ENCODE assay signal across 23 cellular contexts in the genomic region with DNA sequence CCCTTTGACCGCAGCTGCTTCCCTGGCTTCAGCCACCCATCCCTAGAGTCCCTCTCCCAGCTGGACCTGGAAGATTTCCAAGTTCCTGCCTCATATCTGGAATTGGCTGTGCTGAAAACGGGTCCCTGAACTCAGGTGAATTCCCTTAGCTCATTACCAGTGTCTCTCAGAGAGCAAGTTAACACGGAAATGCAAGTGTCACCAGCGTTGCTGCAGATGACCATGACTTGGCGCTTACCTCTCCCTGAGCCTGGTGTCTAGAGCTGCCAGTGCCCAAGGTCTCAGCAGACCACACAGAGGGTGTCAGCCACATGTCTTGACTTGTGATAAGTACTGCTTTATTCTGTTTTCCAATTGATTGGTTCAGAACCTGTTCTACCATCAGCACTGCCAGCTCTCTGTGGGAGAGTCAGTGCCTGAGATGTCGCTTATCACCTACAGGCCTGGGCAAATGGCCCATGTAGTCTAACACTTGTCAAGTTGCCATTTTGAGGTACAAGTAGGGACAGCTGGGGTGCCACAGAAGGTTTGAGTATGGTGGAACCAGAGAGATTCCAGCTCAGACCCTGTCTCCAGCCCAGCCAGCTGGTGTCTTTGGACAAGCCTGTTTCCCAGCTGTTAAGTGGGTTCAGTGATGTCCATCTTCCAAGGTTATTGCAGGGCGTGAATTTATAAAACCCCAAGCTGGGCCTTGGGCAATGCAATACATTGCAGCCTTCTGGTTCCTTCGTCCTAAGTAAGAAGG. TPM values are rescaled to one million over a fixed set of nuclear protein-coding genes. Genes with fewer than 3 reads are reported as not detected.
DNase-seq lines count a peak whose midpoint lies in the region; ATAC-seq and TF ChIP-seq lines count a peak whose summit lies in the region.
"Had no signal": no experiment of that assay in that cellular context is flagged by ENCODE, and none has a peak within 500 bp of the region (broad histone marks: within the 10 kb centered on the region; RNA-seq: fewer than 3 reads in every experiment).

No MANE protein-coding gene starts in this region.

- H3K9me2 ChIP-seq in SK-N-SH, result no peaks in the 10 kb centered on the region

- peaks cover 1% of the 10 kb centered on the region for H3K27me3 Mint-ChIP-seq in HFFc6 (ENCODE audit: insufficient read depth)
- H3K27me3 Mint-ChIP-seq: activated B cell treated with CpG ODN at 0.5 μM for 24 hours, brain, T-helper 17 cell had no signal

- peaks cover 32% of the 10 kb centered on the region for H3K4me1 Mint-ChIP-seq in HFFc6 (ENCODE audit: low read depth)
- H3K4me1 Mint-ChIP-seq: activated B cell treated with CpG ODN at 0.5 μM for 24 hours; activated naive CD8-positive, alpha-beta T cell treated with anti-CD3 and anti-CD28 coated beads for 36 hours; T-helper 17 cell had no signal

- H3K36me3 ChIP-seq in mucosa of descending colon (ENCODE audit: low read depth) (no peaks in the 10 kb centered on the region), SK-N-SH (replicated peaks in 1 of 2; ENCODE audit: control insufficient read depth in 1 of 2, insufficient read depth in 2 of 2, low read length in 1 of 2) (no peaks in the 10 kb centered on the region)
- H3K36me3 ChIP-seq: left lung, uterus had no signal

- no peaks in the 10 kb centered on the region for H3K79me2 ChIP-seq in SK-N-SH (ENCODE audit: insufficient read depth)

- H3K4me1 ChIP-seq in mucosa of descending colon (ENCODE audit: low read depth) (no peaks in the 10 kb centered on the region), SK-N-SH (ENCODE audit: control insufficient read depth in 1 of 2, insufficient read depth in 2 of 2, low read depth in 1 of 2, low read length in 1 of 2) (no peaks in the 10 kb centered on the region; a peak in 1 of 4 replicates)
- H3K4me1 ChIP-seq: left lung, uterus had no signal

- H3K4me3 Mint-ChIP-seq in HFFc6, result no peak overlapping the region
- H3K4me3 Mint-ChIP-seq: activated B cell treated with CpG ODN at 0.5 μM for 24 hours; activated CD8-positive, alpha-beta T cell treated with anti-CD3 and anti-CD28 coated beads, Interleukin-2, amount 10 ng/mL, durations not matched to agents 7 days and 5 days; activated naive CD8-positive, alpha-beta T cell treated with anti-CD3 and anti-CD28 coated beads for 36 hours; brain; T-helper 17 cell had no signal

- H3F3A ChIP-seq in SK-N-SH (replicated peaks; ENCODE audit: insufficient read depth), result peaks cover 7% of the 10 kb centered on the region

- H2AFZ ChIP-seq in SK-N-SH (ENCODE audit: low read depth), result no peak overlapping the region

- H3K9me3 ChIP-seq in mucosa of descending colon (no peaks in the 10 kb centered on the region), SK-N-SH (no peaks in the 10 kb centered on the region)
- H3K9me3 ChIP-seq: left lung, uterus had no signal

- H4K20me1 ChIP-seq in SK-N-SH (ENCODE audit: insufficient read depth), result no peaks in the 10 kb centered on the region

- no peaks in the 10 kb centered on the region; the same call in 1 of the 2 replicates for H3K9me3 Mint-ChIP-seq in HFFc6
- H3K9me3 Mint-ChIP-seq: activated B cell treated with CpG ODN at 0.5 μM for 24 hours had no signal

- H3K4me2 ChIP-seq in SK-N-SH, result no peak overlapping the region

- ATAC-seq in mucosa of descending colon (peak; percentile 58), GM21381 (IDR thresholded peaks at IDR 0.05; ENCODE audit: unreplicated experiment) (no peak)
- ATAC-seq: activated CD8-positive, alpha-beta T cell treated with anti-CD3 and anti-CD28 coated beads, Interleukin-2, amount 10 ng/mL, durations not matched to agents 7 days and 5 days; left lung; T-helper 17 cell had no signal

- TF ChIP-seq CTCF in VCaP (conservative IDR thresholded peaks at IDR 0.05) (no peak), mucosa of descending colon (IDR thresholded peaks at IDR 0.05) (no peak), HFFc6 (IDR thresholded peaks at IDR 0.05) (no peak), SK-N-SH (IDR thresholded peaks at IDR 0.05) (no peak)

- no peak for TF ChIP-seq EP300 in SK-N-SH (IDR thresholded peaks at IDR 0.05; ENCODE audit: borderline replicate concordance in 1 of 2, low read depth in 1 of 2, low read length in 1 of 2)

- no peak overlapping the region for H3K9ac ChIP-seq in SK-N-SH

- intact Hi-C loops in mucosa of descending colon (cut with DNase I, micrococcal nuclease), result no loop called here

- H3K27ac Mint-ChIP-seq in HFFc6, result no peak overlapping the region
- H3K27ac Mint-ChIP-seq: activated B cell treated with CpG ODN at 0.5 μM for 24 hours; activated CD8-positive, alpha-beta T cell treated with anti-CD3 and anti-CD28 coated beads, Interleukin-2, amount 10 ng/mL, durations not matched to agents 7 days and 5 days; activated naive CD8-positive, alpha-beta T cell treated with anti-CD3 and anti-CD28 coated beads for 36 hours; brain; T-helper 17 cell had no signal

- POLR2A ChIA-PET in SK-N-SH (lab: Yijun Ruan, JAX), result no interaction called here

- DNase-seq in COLO668 (lab: John Stamatoyannopoulos, UW; ENCODE audit: unreplicated experiment), result peak; percentile 29
- DNase-seq in LHCN-M2 (ENCODE audit: low read depth), result peak; percentile 22
- no peak for DNase-seq in mucosa of descending colon
- no peak for DNase-seq in HFFc6
- DNase-seq in SK-N-SH, result no peak
- DNase-seq in NCI-H2081 treated with DMSO at 0.1 percent for 48 hours (lab: John Stamatoyannopoulos, UW), result no peak
- DNase-seq: activated B cell treated with CpG ODN at 0.5 μM for 24 hours; activated CD8-positive, alpha-beta T cell treated with anti-CD3 and anti-CD28 coated beads, Interleukin-2, amount 10 ng/mL, durations not matched to agents 7 days and 5 days; activated naive CD8-positive, alpha-beta T cell treated with anti-CD3 and anti-CD28 coated beads for 36 hours; activated T-cell treated with anti-CD3 and anti-CD28 coated beads, Interleukin-2, amount 50 U/mL, for 48 hours; cortex of kidney; HCEC 1CT; left lung; NCI-H446; stimulated activated CD4-positive, alpha-beta T cell treated with anti-CD3 and anti-CD28 coated beads, Interleukin-4, amount 100 ng/mL, for 24 hours; T-helper 17 cell; uterus had no signal

- H3K4me3 ChIP-seq in mucosa of descending colon (no peak overlapping the region), SK-N-SH (ENCODE audit: low read depth in 2 of 2, low read length in 1 of 2) (no peak overlapping the region)
- H3K4me3 ChIP-seq: left lung, skin epidermis, uterus had no signal

- no peaks in the 10 kb centered on the region for H3K36me3 Mint-ChIP-seq in HFFc6 (ENCODE audit: low read depth)
- H3K36me3 Mint-ChIP-seq: activated naive CD8-positive, alpha-beta T cell treated with anti-CD3 and anti-CD28 coated beads for 36 hours; brain had no signal

- H3K27me3 ChIP-seq in SK-N-SH (ENCODE audit: insufficient read depth), result no peaks in the 10 kb centered on the region
- H3K27me3 ChIP-seq: foreskin keratinocyte, left lung, uterus had no signal

- 85% methylated on average over 8 of the region's 8 CpGs for WGBS in SK-N-SH (ENCODE audit: low lambda C conversion rate)

- H3K27ac ChIP-seq in VCaP (peak overlapping the region; percentile 40; the same call in 1 of the 2 replicates), SK-N-SH (ENCODE audit: low read depth in 2 of 2, low read length in 1 of 2) (no peak overlapping the region)
- H3K27ac ChIP-seq: foreskin keratinocyte, HL-60, left lung, skin epidermis, uterus had no signal

- no peak for TF ChIP-seq RAD21 in SK-N-SH (IDR thresholded peaks at IDR 0.05; ENCODE audit: low read length)

- CTCF ChIA-PET in SK-N-SH (lab: Yijun Ruan, JAX), result interaction anchor here (0.8 to 1.7 kb wide), 3 partner anchors 11 to 74 kb away, joined by 3 to 4 read pairs (median 4); no protein-coding TSS in a partner anchor

TF ChIP-seq in SK-N-SH, 30 proteins besides CTCF, POLR2A, EP300 and RAD21 (continues in another document):
- TF ChIP-seq, protein P1, sequence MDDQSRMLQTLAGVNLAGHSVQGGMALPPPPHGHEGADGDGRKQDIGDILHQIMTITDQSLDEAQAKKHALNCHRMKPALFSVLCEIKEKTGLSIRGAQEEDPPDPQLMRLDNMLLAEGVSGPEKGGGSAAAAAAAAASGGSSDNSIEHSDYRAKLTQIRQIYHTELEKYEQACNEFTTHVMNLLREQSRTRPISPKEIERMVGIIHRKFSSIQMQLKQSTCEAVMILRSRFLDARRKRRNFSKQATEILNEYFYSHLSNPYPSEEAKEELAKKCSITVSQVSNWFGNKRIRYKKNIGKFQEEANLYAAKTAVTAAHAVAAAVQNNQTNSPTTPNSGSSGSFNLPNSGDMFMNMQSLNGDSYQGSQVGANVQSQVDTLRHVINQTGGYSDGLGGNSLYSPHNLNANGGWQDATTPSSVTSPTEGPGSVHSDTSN (IDR thresholded peaks at IDR 0.05), result no peak
- no peak for TF ChIP-seq EZH2phosphoT487 (IDR thresholded peaks at IDR 0.05; ENCODE audit: borderline replicate concordance, low read depth)
- TF ChIP-seq TAF1 (IDR thresholded peaks at IDR 0.05; ENCODE audit: borderline replicate concordance, low read depth, low read length), result no peak

RNA-seq across cellular contexts. Expression of a gene that starts 48.7 kb away (rescaled TPM):
- not detected in 2 replicates for total RNA-seq in LHCN-M2 (2014; rRNA removed)
- 0.21 TPM for polyA plus RNA-seq in LHCN-M2 (2012)
- total RNA-seq in mucosa of descending colon, result 1 to 10 TPM in 2 of 3 donors, not detected in 1; 1.8 to 3.2 TPM
- 10 to 100 TPM in 2 of 6 experiments, 1 to 10 TPM in 4; 1.5 to 10.3 (median 9.3) TPM for total RNA-seq in HFFc6 (2021; fragmentation: NEBNext Ultra II Directional; extraction: Animal tissue kit (Norgen Biotek cat#: 25700))
- 4.3 and 5.4 TPM in 2 replicates for polyA plus RNA-seq in SK-N-SH (2012; rRNA removed)
- 3.7 and 5.0 TPM in 2 replicates for polyA plus RNA-seq in SK-N-SH (2012; cell fraction: cytosol; rRNA removed)
- 2.3 and 3.9 TPM in 2 replicates for polyA plus RNA-seq in SK-N-SH (2012; cell fraction: nucleus; rRNA removed)
- total RNA-seq: activated B cell treated with CpG ODN at 0.5 μM for 24 hours; activated CD8-positive, alpha-beta T cell treated with anti-CD3 and anti-CD28 coated beads, Interleukin-2, amount 10 ng/mL, durations not matched to agents 7 days and 5 days; activated naive CD8-positive, alpha-beta T cell treated with anti-CD3 and anti-CD28 coated beads for 36 hours; foreskin keratinocyte; T-helper 17 cell had no signal

Comparison
In these comparisons a context has a peak if more than half of its experiments do, and no peak if none do; other contexts are left out.
1. DNase-seq: peak in COLO668 (single experiment) and LHCN-M2 (single experiment); none in mucosa of descending colon (0 of 3), HFFc6 (single experiment), SK-N-SH (single experiment) and NCI-H2081 treated with DMSO at 0.1 percent for 48 hours (single experiment).